7 cellular contexts compared by ENCODE assay signal in genomic region chr3:18444597-18445420, GRCh38. TPM values are rescaled to one million over a fixed set of nuclear protein-coding genes. Genes with fewer than 3 reads are reported as not detected.
DNase-seq lines count a peak whose midpoint lies in the region; ATAC-seq and TF ChIP-seq lines count a peak whose summit lies in the region.

No MANE protein-coding gene starts in this region.

- H3K4me3 ChIP-seq in GM12875 (ENCODE audit: low read depth, low read length): peak overlapping the region; percentile 10
- H3K4me3 ChIP-seq in lung: peak overlapping the region; percentile 61

- CTCF ChIA-PET in activated CD4-positive, alpha-beta T cell treated with anti-CD3 and anti-CD28 coated beads for 36 hours (lab: Charles Lee): interaction anchor here (0.8 to 1.5 kb wide), 4 partner anchors 125 to 343 kb away, joined by 3 to 4 read pairs (median 4); no protein-coding TSS in a partner anchor

- TF ChIP-seq CTCF in GM12875 (IDR thresholded peaks at IDR 0.05; ENCODE audit: borderline replicate concordance, insufficient read depth, low read depth, low read length) (peak; percentile 49; the same call in 1 of the 2 replicates), lung (IDR thresholded peaks at IDR 0.05; ENCODE audit: control extremely low read depth, extremely low read depth) (peak; percentile 24)

- peaks cover 0 to 13% of the 10 kb centered on the region in 2 donors for H3K4me1 ChIP-seq in lung (ENCODE audit: control insufficient read depth in 2 of 2, insufficient read depth in 2 of 2, low read length in 2 of 2)

- H3K27ac Mint-ChIP-seq in activated CD4-positive, alpha-beta T cell treated with anti-CD3 and anti-CD28 coated beads for 36 hours: peak overlapping the region; percentile 91
- peak overlapping the region; percentile 79 for H3K27ac Mint-ChIP-seq in dendritic cell treated with granulocyte-macrophage colony-stimulating factor and Interleukin-4, amounts not matched to agents 40 ng/mL and 50 ng/mL, for 4 days

- peak overlapping the region; percentile 96 for H3K4me3 Mint-ChIP-seq in activated CD4-positive, alpha-beta T cell treated with anti-CD3 and anti-CD28 coated beads for 36 hours
- peak overlapping the region; percentile 91 for H3K4me3 Mint-ChIP-seq in dendritic cell treated with granulocyte-macrophage colony-stimulating factor and Interleukin-4, amounts not matched to agents 40 ng/mL and 50 ng/mL, for 4 days

- peak overlapping the region in 1 of 2 donors; percentile 47 for H3K27ac ChIP-seq in lung (ENCODE audit: low read depth in 1 of 2, low read length in 1 of 2)

- H3K4me1 Mint-ChIP-seq in activated CD4-positive, alpha-beta T cell treated with anti-CD3 and anti-CD28 coated beads for 36 hours: peaks cover 25% of the 10 kb centered on the region
- H3K4me1 Mint-ChIP-seq in dendritic cell treated with granulocyte-macrophage colony-stimulating factor and Interleukin-4, amounts not matched to agents 40 ng/mL and 50 ng/mL, for 4 days (ENCODE audit: low read depth): peaks cover 32% of the 10 kb centered on the region

- H3K36me3 ChIP-seq in lung (ENCODE audit: control insufficient read depth in 2 of 2, insufficient read depth in 2 of 2, low read length in 2 of 2): no peaks in the 10 kb centered on the region

- peaks cover 12% of the 10 kb centered on the region for H3K9me3 Mint-ChIP-seq in activated CD4-positive, alpha-beta T cell treated with anti-CD3 and anti-CD28 coated beads for 36 hours (ENCODE audit: low read depth)
- H3K9me3 Mint-ChIP-seq in dendritic cell treated with granulocyte-macrophage colony-stimulating factor and Interleukin-4, amounts not matched to agents 40 ng/mL and 50 ng/mL, for 4 days: peaks cover 11% of the 10 kb centered on the region

- POLR2A ChIA-PET in activated CD4-positive, alpha-beta T cell treated with anti-CD3 and anti-CD28 coated beads for 36 hours (lab: Charles Lee): interaction anchor here (0.6 to 2.3 kb wide), 5 partner anchors 20 to 296 kb away, joined by 3 to 14 read pairs (median 4); no protein-coding TSS in a partner anchor

- H3K27me3 Mint-ChIP-seq in activated CD4-positive, alpha-beta T cell treated with anti-CD3 and anti-CD28 coated beads for 36 hours: no peaks in the 10 kb centered on the region
- H3K27me3 Mint-ChIP-seq in dendritic cell treated with granulocyte-macrophage colony-stimulating factor and Interleukin-4, amounts not matched to agents 40 ng/mL and 50 ng/mL, for 4 days: peaks cover 31% of the 10 kb centered on the region

- ATAC-seq in HG02610 (IDR thresholded peaks at IDR 0.05; ENCODE audit: unreplicated experiment) (peak; percentile 93), lung (ENCODE audit: insufficient read depth, low FRiP score) (peak; percentile 90)
- peak; percentile 66 for ATAC-seq in activated CD4-positive, alpha-beta T cell treated with anti-CD3 and anti-CD28 coated beads for 36 hours

- WGBS in lung, 2 donors: 0 to 1% methylated on average over 50 to 112 of the region's 116 CpGs

- H3K9me3 ChIP-seq in lung (ENCODE audit: control insufficient read depth in 2 of 2, insufficient read depth in 1 of 2, low read length in 1 of 2): no peaks in the 10 kb centered on the region

- no peaks in the 10 kb centered on the region for H3K27me3 ChIP-seq in lung (ENCODE audit: control insufficient read depth, insufficient read depth)

- intact Hi-C loops in activated CD4-positive, alpha-beta T cell treated with anti-CD3 and anti-CD28 coated beads for 36 hours (cut with DNase I, micrococcal nuclease): loop anchor here (1.0 to 5.0 kb wide), 12 partner anchors 19 to 1597 kb away; partner anchors contain the start of gene KAT2B (in 1 of the 2)
- intact Hi-C loops in dendritic cell treated with granulocyte-macrophage colony-stimulating factor and Interleukin-4, amounts not matched to agents 40 ng/mL and 50 ng/mL, for 4 days (cut with micrococcal nuclease): loop anchor here (2.0 kb wide), 1 partner anchor 20 kb away; the partner anchor contains the start of gene SATB1

- DNase-seq in NCI-H146 (lab: John Stamatoyannopoulos, UW): peak; percentile 59
- peak; percentile 89 for DNase-seq in activated CD4-positive, alpha-beta T cell treated with anti-CD3 and anti-CD28 coated beads for 36 hours
- DNase-seq in lung (ENCODE audit: low spot score): peak; percentile 56
- peak; percentile 50 for DNase-seq in stimulated activated CD8-positive, alpha-beta memory T cell treated with anti-CD3 and anti-CD28 coated beads, Interleukin-12 subunit alpha, Interleukin-12 subunit beta, amount 100 ng/mL, for 1 hour (ENCODE audit: low read depth)

- H3K36me3 Mint-ChIP-seq in activated CD4-positive, alpha-beta T cell treated with anti-CD3 and anti-CD28 coated beads for 36 hours (ENCODE audit: low read depth): peaks cover 87% of the 10 kb centered on the region
- peaks cover 7% of the 10 kb centered on the region for H3K36me3 Mint-ChIP-seq in dendritic cell treated with granulocyte-macrophage colony-stimulating factor and Interleukin-4, amounts not matched to agents 40 ng/mL and 50 ng/mL, for 4 days (ENCODE audit: low read depth)

RNA-seq across cellular contexts. Expression of gene SATB1, which starts 19.7 kb away (rescaled TPM):
- total RNA-seq in activated CD4-positive, alpha-beta T cell treated with anti-CD3 and anti-CD28 coated beads for 36 hours: 100 to 1,000 TPM; 471 to 590 TPM
- total RNA-seq in lung: 100 to 1,000 TPM in 1 of 2 donors, 10 to 100 TPM in 1; 21.9 to 116 TPM
- 10 to 100 TPM; 11.4 to 11.9 TPM for polyA plus RNA-seq in lung

Comparison
In these comparisons a context has a peak if more than half of its experiments do, and no peak if none do; other contexts are left out.
1. RNA of gene SATB1, which starts 19.7 kb away (total RNA-seq): 471 to 590 TPM in activated CD4-positive, alpha-beta T cell treated with anti-CD3 and anti-CD28 coated beads for 36 hours; 21.9 to 116 TPM in lung; every median in the first group is over 4 times any median in the second.
2. Peak in every context shown above with its lines, with median percentiles within 50 percentile points of each other: ATAC-seq and DNase-seq.